In genomic region chr5:173487296-173487695, GRCh38 we compare ENCODE assay signal across 20 cellular contexts.
DNase-seq lines count a peak whose midpoint lies in the region; ATAC-seq, FAIRE-seq and TF ChIP-seq lines count a peak whose summit lies in the region.
"Had no signal": no experiment of that assay in that cellular context is flagged by ENCODE, and none has a peak within 500 bp of the region (broad histone marks: within the 10 kb centered on the region; RNA-seq: fewer than 3 reads in every experiment).

No MANE protein-coding gene starts in this region.

- no peaks in the 10 kb centered on the region for H3K79me2 ChIP-seq in mammary epithelial cell (ENCODE audit: insufficient read depth, low read length)

- H3K27me3 ChIP-seq in breast epithelium = no peaks in the 10 kb centered on the region
- H3K27me3 ChIP-seq in mammary epithelial cell (ENCODE audit: insufficient read depth, low read length) = no peaks in the 10 kb centered on the region
- no peaks in the 10 kb centered on the region for H3K27me3 ChIP-seq in sigmoid colon
- H3K27me3 ChIP-seq: BLaER1 had no signal

- TF ChIP-seq CTCF in breast epithelium (IDR thresholded peaks at IDR 0.05) = no peak
- no peak for TF ChIP-seq CTCF in mammary epithelial cell (conservative IDR thresholded peaks at IDR 0.05 in 1 of 2, IDR thresholded peaks at IDR 0.05 in 1 of 2; ENCODE audit: extremely low read depth in 1 of 2, insufficient read depth in 1 of 2, low read depth in 1 of 2, low read length in 2 of 2)
- no peak for TF ChIP-seq CTCF in sigmoid colon (IDR thresholded peaks at IDR 0.05)

- BruUV-seq in mammary epithelial cell (replicated peaks; lab: Mats Ljungman, UMichigan) = no TSS peak

- H3K4me1 ChIP-seq in breast epithelium (no peaks in the 10 kb centered on the region), mammary epithelial cell (ENCODE audit: insufficient read depth, low read length) (peaks cover 10% of the 10 kb centered on the region), sigmoid colon (peaks cover 0 to 31% (median 17%) of the 10 kb centered on the region in 4 donors)
- H3K4me1 ChIP-seq: Caco-2, HAP-1 had no signal

- TF ChIP-seq EP300 in sigmoid colon (IDR thresholded peaks at IDR 0.05) = no peak

- H2AFZ ChIP-seq in mammary epithelial cell (ENCODE audit: low read depth, low read length) = no peak overlapping the region

- no peak overlapping the region for H3K4me2 ChIP-seq in mammary epithelial cell (ENCODE audit: insufficient read depth, low read depth, low read length)
- H3K4me2 ChIP-seq: BLaER1 had no signal

- no peak for ATAC-seq in HG03354 (IDR thresholded peaks at IDR 0.05; ENCODE audit: poor library complexity, severe bottlenecking, unreplicated experiment)
- ATAC-seq: CD8-positive, alpha-beta T cell had no signal

- intact Hi-C loops in breast epithelium (cut with DNase I; ENCODE audit: low total_unique reads) (no loop called here), mammary epithelial cell (cut with micrococcal nuclease) (no loop called here), sigmoid colon (cut with DNase I) (no loop called here)

- dilution Hi-C loops in mammary epithelial cell (cut with HindIII; ENCODE audit: low sequenced_read_pairs) = no loop called here

- no peak overlapping the region for H3K9ac ChIP-seq in mammary epithelial cell (ENCODE audit: insufficient read depth, low read length)
- H3K9ac ChIP-seq: BLaER1 had no signal

- no peak overlapping the region for H3K4me3 ChIP-seq in breast epithelium
- H3K4me3 ChIP-seq in mammary epithelial cell (replicated peaks in 1 of 3; ENCODE audit: insufficient read depth in 1 of 3, low read depth in 2 of 3, low read length in 3 of 3) = no peak overlapping the region
- H3K4me3 ChIP-seq in sigmoid colon = no peak overlapping the region
- H3K4me3 ChIP-seq: BLaER1, HAP-1 had no signal

- no peaks in the 10 kb centered on the region for H3K9me3 ChIP-seq in breast epithelium
- H3K9me3 ChIP-seq in mammary epithelial cell (replicated peaks; ENCODE audit: insufficient read depth, low read length) = no peaks in the 10 kb centered on the region
- no peaks in the 10 kb centered on the region for H3K9me3 ChIP-seq in sigmoid colon
- H3K9me3 ChIP-seq: BLaER1, Caco-2, HAP-1 had no signal

- TF ChIP-seq POLR2A in breast epithelium (IDR thresholded peaks at IDR 0.05) = no peak
- no peak for TF ChIP-seq POLR2A in sigmoid colon (IDR thresholded peaks at IDR 0.05)

- CTCF ChIA-PET in mammary epithelial cell (lab: Charles Lee; ENCODE audit: low non-redundant PET) = no interaction called here

- no peak for FAIRE-seq in GM19239 (lab: Jason Lieb, UNC)
- FAIRE-seq: A204.1, G401.6, GM12892, H54 had no signal

- H3K36me3 ChIP-seq in breast epithelium (no peaks in the 10 kb centered on the region), mammary epithelial cell (ENCODE audit: insufficient read depth, low read length) (no peaks in the 10 kb centered on the region), sigmoid colon (no peaks in the 10 kb centered on the region)
- H3K36me3 ChIP-seq: BLaER1, HAP-1 had no signal

- WGBS in mammary epithelial cell (ENCODE audit: low coverage, missing lambda C conversion rate) = 0% methylated on average over 1 of the region's 1 CpG
- 54 to 76% methylated on average over 1 of the region's 1 CpG for WGBS in sigmoid colon, 2 donors

- in situ Hi-C loops in mammary epithelial cell (cut with MboI; ENCODE audit: low sequenced_read_pairs in 2 of 2) = no loop called here

- peak overlapping the region; percentile 77 to 82 for H3K27ac ChIP-seq in breast epithelium
- H3K27ac ChIP-seq in mammary epithelial cell (ENCODE audit: insufficient read depth, low read depth, low read length) = no peak overlapping the region
- H3K27ac ChIP-seq in sigmoid colon = peak overlapping the region in 3 of 4 donors; percentile 75 to 84 (median 77)
- H3K27ac ChIP-seq: BLaER1, C4-2B had no signal

- no peaks in the 10 kb centered on the region for H4K20me1 ChIP-seq in mammary epithelial cell (ENCODE audit: insufficient read depth, low read length)
- H4K20me1 ChIP-seq: BLaER1 had no signal

- DNase-seq in breast epithelium (ENCODE audit: low spot score in 2 of 2) (no peak), mammary epithelial cell (no peak), islet precursor cell (peak; percentile 17), sigmoid colon (no peak), GM19239 (ENCODE audit: insufficient read length, low spot score) (no peak)
- DNase-seq: Caco-2; CD4-positive, CD25-positive, alpha-beta regulatory T cell; CD8-positive, alpha-beta T cell; DMS153; DND-41; GOT3; HFFc6 had no signal
